Comparison of ENCODE assay signal across 20 cellular contexts in genomic region chr20:1862665-1863059, GRCh38. TPM values are rescaled to one million over a fixed set of nuclear protein-coding genes. Genes with fewer than 3 reads are reported as not detected.
"Had no signal": no experiment of that assay in that cellular context is flagged by ENCODE, and none has a peak within 500 bp of the region (broad histone marks: within the 10 kb centered on the region; RNA-seq: fewer than 3 reads in every experiment).

No MANE protein-coding gene starts in this region.

- H3K9ac ChIP-seq: parathyroid adenoma had no signal

- DNase-seq: activated CD4-positive, CD25-positive, alpha-beta regulatory T cell treated with anti-CD3 and anti-CD28 coated beads, Interleukin-2, amount 50 U/mL, for 72 hours; activated T-cell treated with anti-CD3 and anti-CD28 coated beads for 4 hours; central memory CD4-positive, alpha-beta T cell; gastrocnemius medialis; kidney glomerular epithelial cell; left ventricle myocardium superior; mucosa of descending colon; naive thymus-derived CD4-positive, alpha-beta T cell; right lobe of liver; spleen; stimulated activated CD4-positive, alpha-beta T cell treated with anti-CD3 and anti-CD28 coated beads, Interleukin-4, amount 100 ng/mL, for 4 hours; stimulated activated naive B cell treated with anti-CD40 and anti-IgM and Interleukin-4, amounts not matched to agents 10 μg/mL and 1 μg/mL and 100 μg/mL, for 72 hours; SW 1271; T-helper 2 cell; tibial artery had no signal

- H3K4me1 ChIP-seq: parathyroid adenoma, tibial artery had no signal

- ATAC-seq: gastrocnemius medialis, left ventricle myocardium superior had no signal

- H3K79me2 ChIP-seq: parathyroid adenoma had no signal

- H3K27ac ChIP-seq: coronary artery, gastrocnemius medialis, parathyroid adenoma, right lobe of liver, spleen, tibial artery, VCaP had no signal

- H3K27me3 ChIP-seq: gastrocnemius medialis, right lobe of liver had no signal

- FAIRE-seq: urothelium cell line had no signal

- H3K4me3 ChIP-seq: coronary artery, gastrocnemius medialis, mucosa of descending colon, right lobe of liver, spleen, tibial artery had no signal

- H3K9me3 ChIP-seq: gastrocnemius medialis, mucosa of descending colon, right lobe of liver, spleen, tibial artery had no signal

- H3K36me3 ChIP-seq: gastrocnemius medialis, right lobe of liver, spleen, tibial artery had no signal

- H2AFZ ChIP-seq: parathyroid adenoma had no signal

RNA-seq across cellular contexts. Expression of gene SIRPA, which starts 32.5 kb away (rescaled TPM):
- total RNA-seq: activated T-helper 1 cell treated with anti-CD3 and anti-CD28 coated beads, Interleukin-12 subunit alpha, Interleukin-12 subunit beta, Interleukin-2, Interleukin-4 antibody, amounts not matched to agents 30 ng/mL and 10 ng/mL and 1 ng/mL, durations not matched to agents 14 hours and 24 hours and 36 hours had no signal
- polyA plus RNA-seq: naive thymus-derived CD4-positive, alpha-beta T cell had no signal
